1 cellular context compared by ENCODE assay signal in genomic region chr4:6692806-6693205, GRCh38.
TF ChIP-seq lines count a peak whose summit lies in the region.

No MANE protein-coding gene starts in this region.

TF ChIP-seq in SK-N-SH, 30 proteins besides CTCF, POLR2A, EP300 and RAD21:
- no peak for TF ChIP-seq REST (IDR thresholded peaks at IDR 0.05; ENCODE audit: low read depth, low read length)
